27 cellular contexts compared by ENCODE assay signal in genomic region chr7:96310106-96310505, GRCh38. TPM values are rescaled to one million over a fixed set of nuclear protein-coding genes. Genes with fewer than 3 reads are reported as not detected.
A peak's percentile ranks its signal among the peaks of the same experiment; 100 is the strongest.
DNase-seq lines count a peak whose midpoint lies in the region; ATAC-seq and TF ChIP-seq lines count a peak whose summit lies in the region.
"Had no signal": no experiment of that assay in that cellular context is flagged by ENCODE, and none has a peak within 500 bp of the region (broad histone marks: within the 10 kb centered on the region; RNA-seq: fewer than 3 reads in every experiment).

No MANE protein-coding gene starts in this region.

- H2BK12ac ChIP-seq in mesenchymal stem cell (ENCODE audit: low read length in 2 of 2) = no peak overlapping the region

- TF ChIP-seq EP300 in SK-N-SH (IDR thresholded peaks at IDR 0.05; ENCODE audit: borderline replicate concordance in 1 of 2, low read depth in 1 of 2, low read length in 1 of 2) = no peak

- no peak overlapping the region for H2AK5ac ChIP-seq in mesenchymal stem cell (ENCODE audit: low read length, severe bottlenecking)

- H3K9me3 ChIP-seq in GM23248 (ENCODE audit: low read depth) (no peaks in the 10 kb centered on the region), psoas muscle (no peaks in the 10 kb centered on the region), SK-N-SH (no peaks in the 10 kb centered on the region), mesenchymal stem cell (ENCODE audit: control insufficient read depth, low read length) (no peaks in the 10 kb centered on the region)
- H3K9me3 ChIP-seq: thyroid gland, vagina had no signal

- H3K79me1 ChIP-seq in mesenchymal stem cell (replicated peaks; ENCODE audit: low read length, poor library complexity, severe bottlenecking) = peaks cover 31% of the 10 kb centered on the region

- intact Hi-C loops in psoas muscle (cut with DNase I) = no loop called here

- H3K23ac ChIP-seq in mesenchymal stem cell (ENCODE audit: low read length in 2 of 2) = no peak overlapping the region

- CTCF ChIA-PET in SK-N-SH (lab: Yijun Ruan, JAX) = no interaction called here

- H3K27me3 ChIP-seq in GM23248 (replicated peaks; ENCODE audit: insufficient read depth) = no peaks in the 10 kb centered on the region
- H3K27me3 ChIP-seq in psoas muscle (ENCODE audit: insufficient read depth in 3 of 3, low read length in 2 of 3) = no peaks in the 10 kb centered on the region
- no peaks in the 10 kb centered on the region for H3K27me3 ChIP-seq in SK-N-SH (ENCODE audit: insufficient read depth)
- no peaks in the 10 kb centered on the region for H3K27me3 ChIP-seq in mesenchymal stem cell (ENCODE audit: control insufficient read depth in 1 of 2, insufficient read depth in 1 of 2, low read length in 2 of 2)
- H3K27me3 ChIP-seq: brain microvascular endothelial cell, thyroid gland, vagina had no signal

- no peaks in the 10 kb centered on the region for H3K9me2 ChIP-seq in GM23248 (ENCODE audit: insufficient read depth)
- no peaks in the 10 kb centered on the region for H3K9me2 ChIP-seq in SK-N-SH

- H4K8ac ChIP-seq in mesenchymal stem cell (ENCODE audit: low read length) = no peak overlapping the region

- no peak overlapping the region for H2BK120ac ChIP-seq in mesenchymal stem cell (ENCODE audit: low read depth, low read length)

- H3K4me3 ChIP-seq in GM23248 = no peak overlapping the region
- H3K4me3 ChIP-seq in choroid plexus epithelial cell (ENCODE audit: low read depth, low read length) = no peak overlapping the region
- no peak overlapping the region for H3K4me3 ChIP-seq in fibroblast of villous mesenchyme (ENCODE audit: low read depth, low read length)
- H3K4me3 ChIP-seq in psoas muscle = no peak overlapping the region
- no peak overlapping the region for H3K4me3 ChIP-seq in SK-N-SH (ENCODE audit: low read depth in 2 of 2, low read length in 1 of 2)
- no peak overlapping the region for H3K4me3 ChIP-seq in mesenchymal stem cell (ENCODE audit: insufficient read depth in 1 of 2, low read depth in 1 of 2, low read length in 2 of 2)
- H3K4me3 ChIP-seq: smooth muscle cell, thyroid gland, vagina had no signal

- H3K27ac ChIP-seq in GM23248 = no peak overlapping the region
- no peak overlapping the region for H3K27ac ChIP-seq in psoas muscle
- H3K27ac ChIP-seq in SK-N-SH (ENCODE audit: low read depth in 2 of 2, low read length in 1 of 2) = no peak overlapping the region
- H3K27ac ChIP-seq in mesenchymal stem cell (ENCODE audit: low read length, poor library complexity, severe bottlenecking) = no peak overlapping the region
- H3K27ac ChIP-seq: brain microvascular endothelial cell, thyroid gland, vagina had no signal

- no peak overlapping the region for H3K18ac ChIP-seq in mesenchymal stem cell (ENCODE audit: low read depth in 1 of 2, low read length in 2 of 2)

- no peak overlapping the region for H3K4ac ChIP-seq in mesenchymal stem cell (ENCODE audit: low read depth in 1 of 2, low read length in 2 of 2)

- H3F3A ChIP-seq in GM23248 (ENCODE audit: insufficient read depth) (no peaks in the 10 kb centered on the region), SK-N-SH (replicated peaks; ENCODE audit: insufficient read depth) (peaks cover 3% of the 10 kb centered on the region)

- POLR2A ChIA-PET in SK-N-SH (lab: Yijun Ruan, JAX) = no interaction called here

- DNase-seq in GM23248 = peak; percentile 12
- peak; percentile 41 for DNase-seq in choroid plexus epithelial cell (ENCODE audit: low read depth)
- DNase-seq in fibroblast of villous mesenchyme (ENCODE audit: low read depth) = peak; percentile 56
- DNase-seq in psoas muscle = no peak
- DNase-seq in amniotic stem cell (lab: John Stamatoyannopoulos, UW) = no peak
- DNase-seq in SK-N-SH = no peak
- DNase-seq in mesenchymal stem cell = no peak
- DNase-seq: activated CD4-positive, alpha-beta T cell treated with anti-CD3 and anti-CD28 coated beads, Interleukin-2, amount 10 ng/mL, durations not matched to agents 7 days and 5 days; activated gamma-delta T cell treated with Interleukin-2 at 50 U/mL for 16 hours; activated T-cell treated with anti-CD3 and anti-CD28 coated beads, Interleukin-2, amount 50 U/mL, for 4 hours; brain microvascular endothelial cell; cortex of kidney; effector memory CD8-positive, alpha-beta T cell; head of caudate nucleus; NCI-H146; NCI-H524 treated with DMSO at 0.1 percent for 48 hours; NK-92 treated with Interleukin-12 subunit alpha and Interleukin-12 subunit beta, amount 100 ng/mL, for 24 hours; PC-3; stimulated activated CD4-positive, alpha-beta T cell treated with anti-CD3 and anti-CD28 coated beads, Interleukin-1b, Interleukin-23, amount 100 ng/mL, for 48 hours; stimulated activated CD8-positive, alpha-beta memory T cell treated with anti-CD3 and anti-CD28 coated beads, Interleukin-4, amount 100 ng/mL, for 48 hours; stimulated activated naive CD8-positive, alpha-beta T cell treated with anti-CD3 and anti-CD28 coated beads, Interleukin-15, amount 100 ng/mL, for 72 hours; thyroid gland had no signal

- H3K4me1 ChIP-seq in GM23248 (ENCODE audit: insufficient read depth) = no peaks in the 10 kb centered on the region
- peaks cover 82% of the 10 kb centered on the region for H3K4me1 ChIP-seq in psoas muscle
- peaks cover 0 to 3% of the 10 kb centered on the region in 2 experiments; a peak in 2 of 4 replicates for H3K4me1 ChIP-seq in SK-N-SH (ENCODE audit: control insufficient read depth in 1 of 2, insufficient read depth in 2 of 2, low read depth in 1 of 2, low read length in 1 of 2)
- H3K4me1 ChIP-seq in mesenchymal stem cell (ENCODE audit: control insufficient read depth, insufficient read depth, low read depth, low read length) = peaks cover 14% of the 10 kb centered on the region

- H2AFZ ChIP-seq in GM23248 (no peak overlapping the region), SK-N-SH (ENCODE audit: low read depth) (no peak overlapping the region), mesenchymal stem cell (ENCODE audit: low read depth, low read length) (no peak overlapping the region)

- H3K36me3 ChIP-seq in GM23248 (ENCODE audit: low read depth) (no peaks in the 10 kb centered on the region), psoas muscle (ENCODE audit: insufficient read depth in 1 of 2, low read depth in 1 of 2) (no peaks in the 10 kb centered on the region), SK-N-SH (replicated peaks in 1 of 2; ENCODE audit: control insufficient read depth in 1 of 2, insufficient read depth in 2 of 2, low read length in 1 of 2) (peaks cover 0 to 18% of the 10 kb centered on the region in 2 experiments), mesenchymal stem cell (ENCODE audit: control insufficient read depth in 1 of 2, insufficient read depth in 2 of 2, low read depth in 1 of 2, low read length in 2 of 2) (peaks cover 5 to 6% of the 10 kb centered on the region in 2 experiments)
- H3K36me3 ChIP-seq: brain microvascular endothelial cell, thyroid gland, vagina had no signal

- peak in 3 of 4 donors; percentile 41 to 50 (median 45) for ATAC-seq in psoas muscle
- no peak for ATAC-seq in GM18870 (IDR thresholded peaks at IDR 0.05; ENCODE audit: unreplicated experiment)
- ATAC-seq: activated T-cell treated with anti-CD3 and anti-CD28 coated beads, Interleukin-2, amount 50 U/mL, for 4 hours; effector memory CD8-positive, alpha-beta T cell; esophagus mucosa; PC-3; stimulated activated naive CD8-positive, alpha-beta T cell treated with anti-CD3 and anti-CD28 coated beads, Interleukin-15, amount 100 ng/mL, for 72 hours; WTC11 had no signal

- no peak overlapping the region for H4K91ac ChIP-seq in mesenchymal stem cell (ENCODE audit: low read length)

- 33 to 36% methylated on average over 3 of the region's 3 CpGs for WGBS in GM23248 (ENCODE audit: low coverage in 1 of 2, low lambda C conversion rate in 2 of 2, missing lambda C conversion rate in 2 of 2), 2 experiments
- WGBS in psoas muscle, 3 donors = 7 to 18% (median 9%) methylated on average over 3 of the region's 3 CpGs
- 87% methylated on average over 3 of the region's 3 CpGs for WGBS in SK-N-SH (ENCODE audit: low lambda C conversion rate)
- WGBS in mesenchymal stem cell = 100% methylated on average over 2 of the region's 3 CpGs

- H2BK5ac ChIP-seq in mesenchymal stem cell (ENCODE audit: low read depth, low read length, poor library complexity, severe bottlenecking) = no peak overlapping the region

- in situ Hi-C loops in GM23248 (cut with MboI) = no loop called here

- H3K9ac ChIP-seq in GM23248 = no peak overlapping the region
- H3K9ac ChIP-seq in SK-N-SH = no peak overlapping the region
- no peak overlapping the region for H3K9ac ChIP-seq in mesenchymal stem cell (ENCODE audit: low read length)

- no peak for TF ChIP-seq CTCF in choroid plexus epithelial cell (conservative IDR thresholded peaks at IDR 0.05; ENCODE audit: low read depth, low read length)
- no peak for TF ChIP-seq CTCF in fibroblast of villous mesenchyme (IDR thresholded peaks at IDR 0.05; ENCODE audit: insufficient read depth, low read depth, low read length)
- no peak for TF ChIP-seq CTCF in psoas muscle (IDR thresholded peaks at IDR 0.05)
- TF ChIP-seq CTCF in SK-N-SH (IDR thresholded peaks at IDR 0.05) = no peak

- no peak overlapping the region for H3K14ac ChIP-seq in mesenchymal stem cell (ENCODE audit: low read length in 2 of 2)

- H4K20me1 ChIP-seq in GM23248 (ENCODE audit: insufficient read depth) = no peaks in the 10 kb centered on the region
- H4K20me1 ChIP-seq in SK-N-SH (ENCODE audit: insufficient read depth) = peaks cover 85% of the 10 kb centered on the region

- no peak for TF ChIP-seq RAD21 in SK-N-SH (IDR thresholded peaks at IDR 0.05; ENCODE audit: low read length)

- H3K79me2 ChIP-seq in GM23248 (ENCODE audit: insufficient read depth) (no peaks in the 10 kb centered on the region; the same call in 1 of the 2 replicates), SK-N-SH (ENCODE audit: insufficient read depth) (peaks cover 65% of the 10 kb centered on the region)

- no peak overlapping the region for H3K4me2 ChIP-seq in GM23248 (ENCODE audit: unreplicated experiment)
- no peak overlapping the region for H3K4me2 ChIP-seq in SK-N-SH
- no peak overlapping the region for H3K4me2 ChIP-seq in mesenchymal stem cell (ENCODE audit: low read length, poor library complexity, severe bottlenecking)
- H3K4me2 ChIP-seq: smooth muscle cell had no signal

- H2BK15ac ChIP-seq in mesenchymal stem cell (ENCODE audit: low read depth, poor library complexity, severe bottlenecking) = no peak overlapping the region

RNA-seq across cellular contexts. Expression of gene SLC25A13, which starts 11.8 kb away (rescaled TPM):
- total RNA-seq in GM23248 (2014; rRNA removed; shearing (Covaris generic)) = 9.7 and 19.1 TPM in 2 replicates
- polyA plus RNA-seq in GM23248 (2016; fragmentation: Nextera tagmentation; extraction: Ambion mirVana) (4.8 and 5.0 TPM in 2 replicates), psoas muscle (10 to 100 TPM in 1 of 3 donors, 1 to 10 TPM in 2; 7.4 to 31.6 (median 9.7) TPM), SK-N-SH (2012; rRNA removed) (16.0 and 20.0 TPM in 2 replicates)
- total RNA-seq in fibroblast of villous mesenchyme (22.5 and 43.2 TPM in 2 replicates), psoas muscle (10 to 100 TPM in 1 of 4 donors, 1 to 10 TPM in 3; 3.3 to 10.8 (median 8.5) TPM)
- polyA plus RNA-seq in SK-N-SH (2012; cell fraction: cytosol; rRNA removed) = 17.7 and 17.9 TPM in 2 replicates
- polyA plus RNA-seq in SK-N-SH (2012; cell fraction: nucleus; rRNA removed) = 21.0 and 37.5 TPM in 2 replicates
- polyA plus RNA-seq in mesenchymal stem cell (2013, experiment 1 of 2) = 20.9 TPM
- 22.7 TPM for polyA plus RNA-seq in mesenchymal stem cell (2013, experiment 2 of 2)

Comparison
In these comparisons a context has a peak if more than half of its experiments do, and no peak if none do; other contexts are left out.
1. DNase-seq: peak in GM23248 (single experiment), choroid plexus epithelial cell (single experiment) and fibroblast of villous mesenchyme (single experiment); none in psoas muscle (0 of 2), amniotic stem cell (single experiment), SK-N-SH (single experiment) and mesenchymal stem cell (single experiment).